Comparison of ENCODE assay signal across 9 cellular contexts in the genomic region with DNA sequence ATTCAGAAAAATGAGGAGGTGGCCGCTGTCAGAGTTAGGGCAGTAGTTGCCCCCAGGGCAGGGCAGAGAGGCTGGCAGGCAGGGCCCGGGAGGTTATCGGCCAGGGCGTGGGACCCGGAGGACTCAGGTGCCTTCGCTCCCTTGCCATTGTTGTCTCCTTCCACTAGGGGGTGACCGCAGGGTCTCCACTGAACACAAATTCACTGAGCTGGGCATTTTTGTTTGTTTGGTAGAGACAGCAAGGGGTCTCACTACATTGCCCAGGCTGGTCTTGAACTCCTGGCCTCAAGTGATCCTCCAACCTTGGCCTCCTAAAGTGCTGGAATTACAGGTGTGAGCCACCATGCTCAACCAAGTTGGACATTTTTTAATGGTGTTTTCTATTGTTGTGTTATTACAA. TPM values are rescaled to one million over a fixed set of nuclear protein-coding genes. Genes with fewer than 3 reads are reported as not detected.
DNase-seq lines count a peak whose midpoint lies in the region; ATAC-seq and TF ChIP-seq lines count a peak whose summit lies in the region.
"Had no signal": no experiment of that assay in that cellular context is flagged by ENCODE, and none has a peak within 500 bp of the region (broad histone marks: within the 10 kb centered on the region; RNA-seq: fewer than 3 reads in every experiment).

No MANE protein-coding gene starts in this region.

- H3K27me3 Mint-ChIP-seq in activated CD4-positive, alpha-beta T cell treated with anti-CD3 and anti-CD28 coated beads, Interleukin-2, amount 10 ng/mL, durations not matched to agents 7 days and 5 days: no peaks in the 10 kb centered on the region
- no peaks in the 10 kb centered on the region for H3K27me3 Mint-ChIP-seq in memory B cell

- H3K36me3 Mint-ChIP-seq in activated CD4-positive, alpha-beta T cell treated with anti-CD3 and anti-CD28 coated beads, Interleukin-2, amount 10 ng/mL, durations not matched to agents 7 days and 5 days (ENCODE audit: low read depth): peaks cover 48% of the 10 kb centered on the region
- peaks cover 25% of the 10 kb centered on the region for H3K36me3 Mint-ChIP-seq in memory B cell

- no peaks in the 10 kb centered on the region for H3K9me3 Mint-ChIP-seq in activated CD4-positive, alpha-beta T cell treated with anti-CD3 and anti-CD28 coated beads, Interleukin-2, amount 10 ng/mL, durations not matched to agents 7 days and 5 days
- no peaks in the 10 kb centered on the region for H3K9me3 Mint-ChIP-seq in memory B cell

- H3K27ac Mint-ChIP-seq in activated CD4-positive, alpha-beta T cell treated with anti-CD3 and anti-CD28 coated beads, Interleukin-2, amount 10 ng/mL, durations not matched to agents 7 days and 5 days: no peak overlapping the region
- peak overlapping the region; percentile 99 for H3K27ac Mint-ChIP-seq in memory B cell

- no peaks in the 10 kb centered on the region for H3K4me1 Mint-ChIP-seq in activated CD4-positive, alpha-beta T cell treated with anti-CD3 and anti-CD28 coated beads, Interleukin-2, amount 10 ng/mL, durations not matched to agents 7 days and 5 days
- peaks cover 38% of the 10 kb centered on the region for H3K4me1 Mint-ChIP-seq in memory B cell

- CTCF ChIA-PET in activated CD4-positive, alpha-beta T cell treated with anti-CD3 and anti-CD28 coated beads, Interleukin-2, amount 10 ng/mL, durations not matched to agents 7 days and 5 days (lab: Charles Lee): interaction anchor here (0.6 to 1.5 kb wide), 4 partner anchors 11 to 92 kb away, joined by 3 to 4 read pairs (median 3); no protein-coding TSS in a partner anchor

- DNase-seq in COR-L47 (lab: John Stamatoyannopoulos, UW) (peak; percentile 25), HFF-Myc (ENCODE audit: extremely low read depth, low read depth) (no peak), memory B cell (ENCODE audit: low spot score in 2 of 2) (peak; percentile 11 to 19), GM19238 (ENCODE audit: insufficient read length, low spot score) (no peak), DMS79 (lab: John Stamatoyannopoulos, UW) (no peak)
- peak; percentile 22 for DNase-seq in activated CD4-positive, alpha-beta T cell treated with anti-CD3 and anti-CD28 coated beads, Interleukin-2, amount 10 ng/mL, durations not matched to agents 7 days and 5 days
- DNase-seq in activated CD8-positive, alpha-beta memory T cell treated with anti-CD3 and anti-CD28 coated beads for 24 hours: no peak

- ATAC-seq in memory B cell (ENCODE audit: low read depth) (no peak), GM21381 (IDR thresholded peaks at IDR 0.05; ENCODE audit: unreplicated experiment) (no peak)

- H3K4me3 Mint-ChIP-seq in activated CD4-positive, alpha-beta T cell treated with anti-CD3 and anti-CD28 coated beads, Interleukin-2, amount 10 ng/mL, durations not matched to agents 7 days and 5 days: no peak overlapping the region
- no peak overlapping the region for H3K4me3 Mint-ChIP-seq in memory B cell

- no peak overlapping the region for H3K4me3 ChIP-seq in HFF-Myc (replicated peaks; ENCODE audit: low read depth, low read length)
- H3K4me3 ChIP-seq: skin epidermis had no signal

- peak; percentile 42 for TF ChIP-seq CTCF in HFF-Myc (IDR thresholded peaks at IDR 0.05; ENCODE audit: low read depth, low read length, missing control alignments)

- POLR2A ChIA-PET in activated CD4-positive, alpha-beta T cell treated with anti-CD3 and anti-CD28 coated beads, Interleukin-2, amount 10 ng/mL, durations not matched to agents 7 days and 5 days (lab: Charles Lee): no interaction called here

RNA-seq across cellular contexts. Expression of a gene that starts 25.1 kb away (rescaled TPM):
- total RNA-seq in activated CD4-positive, alpha-beta T cell treated with anti-CD3 and anti-CD28 coated beads, Interleukin-2, amount 10 ng/mL, durations not matched to agents 7 days and 5 days: 10 to 100 TPM; 58.9 to 69.5 TPM

RNA-seq across cellular contexts. Expression of a gene that starts 32.6 kb away (rescaled TPM):
- total RNA-seq in activated CD4-positive, alpha-beta T cell treated with anti-CD3 and anti-CD28 coated beads, Interleukin-2, amount 10 ng/mL, durations not matched to agents 7 days and 5 days: 10 to 100 TPM; 16.0 to 21.3 TPM

Comparison
In these comparisons a context has a peak if more than half of its experiments do, and no peak if none do; other contexts are left out.
1. DNase-seq: peak in COR-L47 (single experiment), activated CD4-positive, alpha-beta T cell treated with anti-CD3 and anti-CD28 coated beads, Interleukin-2, amount 10 ng/mL, durations not matched to agents 7 days and 5 days (single experiment) and memory B cell (2 of 2); none in HFF-Myc (single experiment), GM19238 (single experiment), activated CD8-positive, alpha-beta memory T cell treated with anti-CD3 and anti-CD28 coated beads for 24 hours (single experiment) and DMS79 (single experiment).